ENCODE assay signal across 1 cellular context in the genomic region with DNA sequence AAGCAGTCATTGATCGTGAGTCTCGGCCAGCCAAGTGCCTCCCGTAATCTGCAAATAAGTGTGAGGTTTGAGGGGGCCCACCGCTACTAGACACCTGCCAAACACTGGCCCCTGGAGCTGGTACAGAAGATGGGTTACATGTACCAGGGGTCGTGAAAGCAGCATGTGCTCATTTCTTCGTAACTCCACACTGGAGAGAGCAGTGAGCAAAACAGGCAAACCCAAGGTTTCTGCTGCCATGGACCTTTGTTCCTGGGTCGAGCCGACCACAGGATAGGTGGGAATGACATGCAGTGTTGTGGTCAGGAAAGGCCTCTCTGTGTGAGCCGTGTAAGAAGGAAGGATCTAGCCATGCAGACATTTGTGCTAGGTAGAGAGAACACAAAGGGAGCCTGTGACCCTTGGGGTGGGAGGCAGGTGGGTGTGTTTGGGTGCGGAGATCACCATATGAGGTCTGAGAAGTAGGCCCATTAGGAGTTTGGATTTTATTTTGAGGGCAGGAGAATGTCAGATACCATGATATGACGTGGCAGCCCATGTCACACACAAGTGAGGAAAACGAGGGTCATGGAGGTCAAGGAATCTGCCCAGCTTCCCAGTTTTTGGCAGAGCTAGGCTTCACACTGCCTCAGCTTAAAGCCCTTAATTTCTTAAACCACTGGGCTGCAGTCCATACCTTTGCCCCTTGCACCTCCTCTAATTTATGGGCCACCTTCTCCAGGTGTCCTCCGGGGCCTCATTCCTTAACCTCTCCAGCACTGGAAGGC.
TF ChIP-seq lines count a peak whose summit lies in the region.

No MANE protein-coding gene starts in this region.

TF ChIP-seq in GM23338, 12 proteins besides CTCF, POLR2A, EP300 and RAD21 (continued from another document):
- TF ChIP-seq, protein P1, sequence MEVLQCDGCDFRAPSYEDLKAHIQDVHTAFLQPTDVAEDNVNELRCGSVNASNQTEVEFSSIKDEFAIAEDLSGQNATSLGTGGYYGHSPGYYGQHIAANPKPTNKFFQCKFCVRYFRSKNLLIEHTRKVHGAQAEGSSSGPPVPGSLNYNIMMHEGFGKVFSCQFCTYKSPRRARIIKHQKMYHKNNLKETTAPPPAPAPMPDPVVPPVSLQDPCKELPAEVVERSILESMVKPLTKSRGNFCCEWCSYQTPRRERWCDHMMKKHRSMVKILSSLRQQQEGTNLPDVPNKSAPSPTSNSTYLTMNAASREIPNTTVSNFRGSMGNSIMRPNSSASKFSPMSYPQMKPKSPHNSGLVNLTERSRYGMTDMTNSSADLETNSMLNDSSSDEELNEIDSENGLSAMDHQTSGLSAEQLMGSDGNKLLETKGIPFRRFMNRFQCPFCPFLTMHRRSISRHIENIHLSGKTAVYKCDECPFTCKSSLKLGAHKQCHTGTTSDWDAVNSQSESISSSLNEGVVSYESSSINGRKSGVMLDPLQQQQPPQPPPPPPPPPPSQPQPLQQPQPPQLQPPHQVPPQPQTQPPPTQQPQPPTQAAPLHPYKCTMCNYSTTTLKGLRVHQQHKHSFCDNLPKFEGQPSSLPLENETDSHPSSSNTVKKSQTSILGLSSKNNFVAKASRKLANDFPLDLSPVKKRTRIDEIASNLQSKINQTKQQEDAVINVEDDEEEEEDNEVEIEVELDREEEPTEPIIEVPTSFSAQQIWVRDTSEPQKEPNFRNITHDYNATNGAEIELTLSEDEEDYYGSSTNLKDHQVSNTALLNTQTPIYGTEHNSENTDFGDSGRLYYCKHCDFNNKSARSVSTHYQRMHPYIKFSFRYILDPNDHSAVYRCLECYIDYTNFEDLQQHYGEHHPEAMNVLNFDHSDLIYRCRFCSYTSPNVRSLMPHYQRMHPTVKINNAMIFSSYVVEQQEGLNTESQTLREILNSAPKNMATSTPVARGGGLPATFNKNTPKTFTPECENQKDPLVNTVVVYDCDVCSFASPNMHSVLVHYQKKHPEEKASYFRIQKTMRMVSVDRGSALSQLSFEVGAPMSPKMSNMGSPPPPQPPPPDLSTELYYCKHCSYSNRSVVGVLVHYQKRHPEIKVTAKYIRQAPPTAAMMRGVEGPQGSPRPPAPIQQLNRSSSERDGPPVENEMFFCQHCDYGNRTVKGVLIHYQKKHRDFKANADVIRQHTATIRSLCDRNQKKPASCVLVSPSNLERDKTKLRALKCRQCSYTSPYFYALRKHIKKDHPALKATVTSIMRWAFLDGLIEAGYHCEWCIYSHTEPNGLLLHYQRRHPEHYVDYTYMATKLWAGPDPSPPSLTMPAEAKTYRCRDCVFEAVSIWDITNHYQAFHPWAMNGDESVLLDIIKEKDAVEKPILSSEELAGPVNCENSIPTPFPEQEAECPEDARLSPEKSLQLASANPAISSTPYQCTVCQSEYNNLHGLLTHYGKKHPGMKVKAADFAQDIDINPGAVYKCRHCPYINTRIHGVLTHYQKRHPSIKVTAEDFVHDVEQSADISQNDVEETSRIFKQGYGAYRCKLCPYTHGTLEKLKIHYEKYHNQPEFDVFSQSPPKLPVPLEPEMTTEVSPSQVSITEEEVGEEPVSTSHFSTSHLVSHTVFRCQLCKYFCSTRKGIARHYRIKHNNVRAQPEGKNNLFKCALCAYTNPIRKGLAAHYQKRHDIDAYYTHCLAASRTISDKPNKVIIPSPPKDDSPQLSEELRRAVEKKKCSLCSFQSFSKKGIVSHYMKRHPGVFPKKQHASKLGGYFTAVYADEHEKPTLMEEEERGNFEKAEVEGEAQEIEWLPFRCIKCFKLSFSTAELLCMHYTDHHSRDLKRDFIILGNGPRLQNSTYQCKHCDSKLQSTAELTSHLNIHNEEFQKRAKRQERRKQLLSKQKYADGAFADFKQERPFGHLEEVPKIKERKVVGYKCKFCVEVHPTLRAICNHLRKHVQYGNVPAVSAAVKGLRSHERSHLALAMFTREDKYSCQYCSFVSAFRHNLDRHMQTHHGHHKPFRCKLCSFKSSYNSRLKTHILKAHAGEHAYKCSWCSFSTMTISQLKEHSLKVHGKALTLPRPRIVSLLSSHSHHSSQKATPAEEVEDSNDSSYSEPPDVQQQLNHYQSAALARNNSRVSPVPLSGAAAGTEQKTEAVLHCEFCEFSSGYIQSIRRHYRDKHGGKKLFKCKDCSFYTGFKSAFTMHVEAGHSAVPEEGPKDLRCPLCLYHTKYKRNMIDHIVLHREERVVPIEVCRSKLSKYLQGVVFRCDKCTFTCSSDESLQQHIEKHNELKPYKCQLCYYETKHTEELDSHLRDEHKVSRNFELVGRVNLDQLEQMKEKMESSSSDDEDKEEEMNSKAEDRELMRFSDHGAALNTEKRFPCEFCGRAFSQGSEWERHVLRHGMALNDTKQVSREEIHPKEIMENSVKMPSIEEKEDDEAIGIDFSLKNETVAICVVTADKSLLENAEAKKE (CRISPR knock-in tag; IDR thresholded peaks at IDR 0.05), result no peak
- TF ChIP-seq, protein P2, sequence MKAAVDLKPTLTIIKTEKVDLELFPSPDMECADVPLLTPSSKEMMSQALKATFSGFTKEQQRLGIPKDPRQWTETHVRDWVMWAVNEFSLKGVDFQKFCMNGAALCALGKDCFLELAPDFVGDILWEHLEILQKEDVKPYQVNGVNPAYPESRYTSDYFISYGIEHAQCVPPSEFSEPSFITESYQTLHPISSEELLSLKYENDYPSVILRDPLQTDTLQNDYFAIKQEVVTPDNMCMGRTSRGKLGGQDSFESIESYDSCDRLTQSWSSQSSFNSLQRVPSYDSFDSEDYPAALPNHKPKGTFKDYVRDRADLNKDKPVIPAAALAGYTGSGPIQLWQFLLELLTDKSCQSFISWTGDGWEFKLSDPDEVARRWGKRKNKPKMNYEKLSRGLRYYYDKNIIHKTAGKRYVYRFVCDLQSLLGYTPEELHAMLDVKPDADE (IDR thresholded peaks at IDR 0.05), result no peak
- no peak for TF ChIP-seq STAT1 (IDR thresholded peaks at IDR 0.05; ENCODE audit: unreplicated experiment)
